In the genomic region with DNA sequence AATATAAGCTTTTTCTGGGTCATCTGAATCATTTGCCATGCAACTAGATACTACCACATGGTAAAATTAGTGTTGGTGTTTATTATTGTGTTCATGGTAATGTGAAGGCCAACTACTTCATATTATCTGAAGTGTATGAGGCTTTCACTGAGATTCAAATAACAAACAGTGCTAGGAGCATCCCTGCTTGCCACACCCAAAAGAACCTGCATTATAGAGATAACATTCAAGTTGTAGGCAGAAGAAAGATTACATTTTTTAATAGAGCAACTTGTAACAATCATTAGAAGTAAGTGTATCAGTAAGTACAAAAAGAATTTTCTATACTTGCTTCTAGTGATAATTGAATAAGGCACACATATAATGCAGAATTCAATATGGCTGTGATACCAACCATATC, we compare ENCODE assay signal across 9 cellular contexts.
"Had no signal": no experiment of that assay in that cellular context is flagged by ENCODE, and none has a peak within 500 bp of the region (broad histone marks: within the 10 kb centered on the region; RNA-seq: fewer than 3 reads in every experiment).

No MANE protein-coding gene starts in this region.

- H3K4me1 Mint-ChIP-seq: IgD-negative memory B cell had no signal

- ATAC-seq: HCT116, HepG2 had no signal

- H3K9me3 Mint-ChIP-seq: HFFc6 had no signal

- H3K4me3 Mint-ChIP-seq: HFFc6, IgD-negative memory B cell had no signal

- H3K9me3 ChIP-seq: HAP-1 had no signal

- H3K36me3 Mint-ChIP-seq: IgD-negative memory B cell had no signal

- H3K9ac ChIP-seq: GM23248 had no signal

- H3K27me3 Mint-ChIP-seq: IgD-negative memory B cell had no signal

- FAIRE-seq: HepG2 had no signal

- H3K36me3 ChIP-seq: HAP-1 had no signal

- H3K4me3 ChIP-seq: GM23248, HAP-1 had no signal

- H3K27ac ChIP-seq: GM23248, HL-60 had no signal

- DNase-seq: GM23248, GOT3, H7, HFFc6 had no signal

- H2AFZ ChIP-seq: GM23248 had no signal

- H3K27ac Mint-ChIP-seq: HFFc6, IgD-negative memory B cell had no signal
